ENCODE assay signal across 11 cellular contexts in the genomic region with DNA sequence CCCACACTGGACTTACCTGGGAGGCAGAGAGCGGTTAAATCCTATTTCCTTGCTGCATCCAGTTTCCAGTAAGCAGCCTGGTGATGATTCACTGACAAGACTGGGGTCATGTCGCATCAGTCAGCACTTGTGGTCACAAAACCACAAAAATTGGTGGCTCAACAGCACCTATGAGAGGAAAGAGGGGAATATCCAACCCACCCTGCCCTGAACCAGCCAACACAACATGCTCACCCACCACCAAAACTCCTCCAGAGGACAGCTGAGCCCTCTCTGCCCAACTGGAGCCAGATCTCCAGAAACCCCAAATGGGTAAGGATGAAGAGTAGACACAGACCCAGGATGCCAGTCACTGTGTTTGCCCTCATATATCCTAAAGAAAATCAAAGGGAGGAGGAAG.
DNase-seq lines count a peak whose midpoint lies in the region; ATAC-seq, FAIRE-seq and TF ChIP-seq lines count a peak whose summit lies in the region.
"Had no signal": no experiment of that assay in that cellular context is flagged by ENCODE, and none has a peak within 500 bp of the region (broad histone marks: within the 10 kb centered on the region; RNA-seq: fewer than 3 reads in every experiment).

No MANE protein-coding gene starts in this region.

- peaks cover 54 to 59% of the 10 kb centered on the region in 2 donors for H3K36me3 ChIP-seq in thyroid gland

- peak overlapping the region in 2 of 3 donors; percentile 15 to 86 for H3K27ac ChIP-seq in thyroid gland
- H3K27ac ChIP-seq: BLaER1 had no signal

- peak; percentile 74 for DNase-seq in activated naive CD4-positive, alpha-beta T cell treated with anti-CD3 and anti-CD28 coated beads for 36 hours
- no peak for DNase-seq in activated naive CD4-positive, alpha-beta T cell treated with anti-CD3 and anti-CD28 coated beads, Interleukin-2, amount 10 ng/mL, durations not matched to agents 7 days and 5 days
- DNase-seq in activated CD4-positive, alpha-beta memory T cell treated with anti-CD3 and anti-CD28 coated beads, Interleukin-2, amount 10 ng/mL, durations not matched to agents 7 days and 5 days = peak; percentile 59
- DNase-seq in glomerular visceral epithelial cell (ENCODE audit: extremely low spot score) (peak; percentile 56), thyroid gland (no peak), NCI-H2029 (lab: John Stamatoyannopoulos, UW) (no peak), GM12891 (ENCODE audit: insufficient read length, low spot score) (no peak)
- DNase-seq: endodermal cell, natural killer cell had no signal

- H3K9me3 Mint-ChIP-seq in activated naive CD4-positive, alpha-beta T cell treated with anti-CD3 and anti-CD28 coated beads for 36 hours = no peaks in the 10 kb centered on the region
- H3K9me3 Mint-ChIP-seq in activated naive CD4-positive, alpha-beta T cell treated with anti-CD3 and anti-CD28 coated beads, Interleukin-2, amount 10 ng/mL, durations not matched to agents 7 days and 5 days = no peaks in the 10 kb centered on the region
- no peaks in the 10 kb centered on the region for H3K9me3 Mint-ChIP-seq in activated CD4-positive, alpha-beta memory T cell treated with anti-CD3 and anti-CD28 coated beads, Interleukin-2, amount 10 ng/mL, durations not matched to agents 7 days and 5 days
- H3K9me3 Mint-ChIP-seq: endodermal cell, natural killer cell had no signal

- H3K4me3 Mint-ChIP-seq in activated naive CD4-positive, alpha-beta T cell treated with anti-CD3 and anti-CD28 coated beads for 36 hours = no peak overlapping the region
- H3K4me3 Mint-ChIP-seq in activated naive CD4-positive, alpha-beta T cell treated with anti-CD3 and anti-CD28 coated beads, Interleukin-2, amount 10 ng/mL, durations not matched to agents 7 days and 5 days = no peak overlapping the region
- H3K4me3 Mint-ChIP-seq in activated CD4-positive, alpha-beta memory T cell treated with anti-CD3 and anti-CD28 coated beads, Interleukin-2, amount 10 ng/mL, durations not matched to agents 7 days and 5 days = no peak overlapping the region
- H3K4me3 Mint-ChIP-seq: endodermal cell, natural killer cell had no signal

- CTCF ChIA-PET in activated naive CD4-positive, alpha-beta T cell treated with anti-CD3 and anti-CD28 coated beads for 36 hours (lab: Charles Lee) = no interaction called here
- CTCF ChIA-PET in activated naive CD4-positive, alpha-beta T cell treated with anti-CD3 and anti-CD28 coated beads, Interleukin-2, amount 10 ng/mL, durations not matched to agents 7 days and 5 days (lab: Charles Lee) = interaction anchor here (0.7 to 2.6 kb wide), 3 partner anchors 10 to 69 kb away, joined by 4 to 6 read pairs (median 6); no protein-coding TSS in a partner anchor
- CTCF ChIA-PET in activated CD4-positive, alpha-beta memory T cell treated with anti-CD3 and anti-CD28 coated beads, Interleukin-2, amount 10 ng/mL, durations not matched to agents 7 days and 5 days (lab: Charles Lee) = interaction anchor here (1.9 kb wide), 1 partner anchor 19 kb away, joined by 5 read pairs; no protein-coding TSS in a partner anchor

- FAIRE-seq in GM12891 (lab: Jason Lieb, UNC) = no peak

- H3K27me3 Mint-ChIP-seq in activated naive CD4-positive, alpha-beta T cell treated with anti-CD3 and anti-CD28 coated beads for 36 hours (ENCODE audit: low read depth) = no peaks in the 10 kb centered on the region
- H3K27me3 Mint-ChIP-seq in activated naive CD4-positive, alpha-beta T cell treated with anti-CD3 and anti-CD28 coated beads, Interleukin-2, amount 10 ng/mL, durations not matched to agents 7 days and 5 days = no peaks in the 10 kb centered on the region
- no peaks in the 10 kb centered on the region for H3K27me3 Mint-ChIP-seq in activated CD4-positive, alpha-beta memory T cell treated with anti-CD3 and anti-CD28 coated beads, Interleukin-2, amount 10 ng/mL, durations not matched to agents 7 days and 5 days

- peaks cover 91 to 97% of the 10 kb centered on the region in 2 donors for H3K4me1 ChIP-seq in thyroid gland

- POLR2A ChIA-PET in activated CD4-positive, alpha-beta memory T cell treated with anti-CD3 and anti-CD28 coated beads, Interleukin-2, amount 10 ng/mL, durations not matched to agents 7 days and 5 days (lab: Charles Lee) = no interaction called here

- no peak overlapping the region for H3K4me3 ChIP-seq in thyroid gland (replicated peaks in 1 of 3)
- H3K4me3 ChIP-seq: BLaER1 had no signal

- WGBS in thyroid gland, 2 donors = 87 to 89% methylated on average over 2 of the region's 2 CpGs

- no peaks in the 10 kb centered on the region for H3K9me3 ChIP-seq in thyroid gland
- H3K9me3 ChIP-seq: BLaER1 had no signal

- TF ChIP-seq POLR2A in thyroid gland (IDR thresholded peaks at IDR 0.05) (no peak), GM12891 (IDR thresholded peaks at IDR 0.05; ENCODE audit: low read depth, low read length) (no peak)

- no peaks in the 10 kb centered on the region for H3K27me3 ChIP-seq in thyroid gland
- H3K27me3 ChIP-seq: BLaER1 had no signal

- intact Hi-C loops in activated naive CD4-positive, alpha-beta T cell treated with anti-CD3 and anti-CD28 coated beads for 36 hours (cut with micrococcal nuclease) = no loop called here
- intact Hi-C loops in thyroid gland (cut with DNase I) = no loop called here

- peak overlapping the region; percentile 82 for H3K27ac Mint-ChIP-seq in activated naive CD4-positive, alpha-beta T cell treated with anti-CD3 and anti-CD28 coated beads for 36 hours
- H3K27ac Mint-ChIP-seq in activated naive CD4-positive, alpha-beta T cell treated with anti-CD3 and anti-CD28 coated beads, Interleukin-2, amount 10 ng/mL, durations not matched to agents 7 days and 5 days = no peak overlapping the region
- H3K27ac Mint-ChIP-seq in activated CD4-positive, alpha-beta memory T cell treated with anti-CD3 and anti-CD28 coated beads, Interleukin-2, amount 10 ng/mL, durations not matched to agents 7 days and 5 days = peak overlapping the region; percentile 67
- H3K27ac Mint-ChIP-seq: endodermal cell had no signal

- H3K4me1 Mint-ChIP-seq in activated naive CD4-positive, alpha-beta T cell treated with anti-CD3 and anti-CD28 coated beads for 36 hours (ENCODE audit: low read depth) = peaks cover 74% of the 10 kb centered on the region
- H3K4me1 Mint-ChIP-seq in activated naive CD4-positive, alpha-beta T cell treated with anti-CD3 and anti-CD28 coated beads, Interleukin-2, amount 10 ng/mL, durations not matched to agents 7 days and 5 days = peaks cover 30% of the 10 kb centered on the region
- peaks cover 54% of the 10 kb centered on the region for H3K4me1 Mint-ChIP-seq in activated CD4-positive, alpha-beta memory T cell treated with anti-CD3 and anti-CD28 coated beads, Interleukin-2, amount 10 ng/mL, durations not matched to agents 7 days and 5 days

- H3K36me3 Mint-ChIP-seq in activated naive CD4-positive, alpha-beta T cell treated with anti-CD3 and anti-CD28 coated beads for 36 hours (ENCODE audit: low read depth) = peaks cover 39% of the 10 kb centered on the region
- peaks cover 61% of the 10 kb centered on the region for H3K36me3 Mint-ChIP-seq in activated naive CD4-positive, alpha-beta T cell treated with anti-CD3 and anti-CD28 coated beads, Interleukin-2, amount 10 ng/mL, durations not matched to agents 7 days and 5 days
- H3K36me3 Mint-ChIP-seq in activated CD4-positive, alpha-beta memory T cell treated with anti-CD3 and anti-CD28 coated beads, Interleukin-2, amount 10 ng/mL, durations not matched to agents 7 days and 5 days (ENCODE audit: low read depth) = peaks cover 73% of the 10 kb centered on the region
- H3K36me3 Mint-ChIP-seq: natural killer cell had no signal

- ATAC-seq in GM21360 (IDR thresholded peaks at IDR 0.05; ENCODE audit: unreplicated experiment) = no peak

- TF ChIP-seq CTCF in thyroid gland (IDR thresholded peaks at IDR 0.05) = no peak

TF ChIP-seq in GM12891, 5 proteins besides CTCF, POLR2A, EP300 and RAD21:
- TF ChIP-seq POLR2AphosphoS5 (IDR thresholded peaks at IDR 0.05; ENCODE audit: low read depth, low read length) (no peak), TAF1 (IDR thresholded peaks at IDR 0.05; ENCODE audit: low read depth, low read length) (no peak), POU2F2 (IDR thresholded peaks at IDR 0.05; ENCODE audit: low read depth, low read length) (no peak), SPI1 (IDR thresholded peaks at IDR 0.05; ENCODE audit: low read depth, low read length) (no peak), PAX5 (IDR thresholded peaks at IDR 0.05; ENCODE audit: insufficient read depth, low read length, severe bottlenecking) (no peak)

Comparison
In these comparisons a context has a peak if more than half of its experiments do, and no peak if none do; other contexts are left out.
1. DNase-seq: peak in activated naive CD4-positive, alpha-beta T cell treated with anti-CD3 and anti-CD28 coated beads for 36 hours (single experiment), activated CD4-positive, alpha-beta memory T cell treated with anti-CD3 and anti-CD28 coated beads, Interleukin-2, amount 10 ng/mL, durations not matched to agents 7 days and 5 days (single experiment) and glomerular visceral epithelial cell (single experiment); none in activated naive CD4-positive, alpha-beta T cell treated with anti-CD3 and anti-CD28 coated beads, Interleukin-2, amount 10 ng/mL, durations not matched to agents 7 days and 5 days (single experiment), thyroid gland (0 of 2), NCI-H2029 (single experiment) and GM12891 (single experiment).